20 cellular contexts compared by ENCODE assay signal in the genomic region with DNA sequence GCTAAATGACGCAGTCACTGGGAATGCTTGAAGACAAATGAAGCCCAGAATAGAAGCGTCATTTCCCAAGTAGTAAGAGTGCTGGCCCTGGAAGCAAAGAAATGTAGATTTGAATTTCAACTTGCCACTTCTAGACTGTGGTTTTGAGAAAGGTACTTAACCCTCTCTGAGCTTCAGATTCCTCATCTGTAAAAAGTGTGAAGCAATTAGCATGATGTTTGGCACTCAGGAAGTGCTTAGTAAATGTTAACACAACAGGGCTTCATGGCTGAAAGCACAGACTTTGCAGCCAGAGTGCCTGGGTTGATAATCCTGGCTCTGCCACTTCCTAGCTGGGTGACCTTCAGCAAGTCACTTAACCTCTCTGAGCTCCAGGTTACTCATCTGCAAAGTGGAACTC.
DNase-seq lines count a peak whose midpoint lies in the region; ATAC-seq, FAIRE-seq and TF ChIP-seq lines count a peak whose summit lies in the region.
"Had no signal": no experiment of that assay in that cellular context is flagged by ENCODE, and none has a peak within 500 bp of the region (broad histone marks: within the 10 kb centered on the region; RNA-seq: fewer than 3 reads in every experiment).

No MANE protein-coding gene starts in this region.

- no peaks in the 10 kb centered on the region for H3K27me3 Mint-ChIP-seq in CD8-positive, alpha-beta T cell (ENCODE audit: low read depth)
- H3K27me3 Mint-ChIP-seq in activated CD8-positive, alpha-beta T cell treated with anti-CD3 and anti-CD28 coated beads for 36 hours, result no peaks in the 10 kb centered on the region
- H3K27me3 Mint-ChIP-seq in glutamatergic neuron (ENCODE audit: unreplicated experiment), result no peaks in the 10 kb centered on the region

- H3K9me3 ChIP-seq in A549 (no peaks in the 10 kb centered on the region), lung (ENCODE audit: control insufficient read depth in 2 of 2, insufficient read depth in 1 of 2, low read length in 1 of 2) (no peaks in the 10 kb centered on the region), HAP-1 (no peaks in the 10 kb centered on the region), mammary epithelial cell (replicated peaks; ENCODE audit: insufficient read depth, low read length) (peaks cover 2% of the 10 kb centered on the region), OCI-LY7 (ENCODE audit: low read length) (no peaks in the 10 kb centered on the region)
- H3K9me3 ChIP-seq in CD8-positive, alpha-beta T cell (ENCODE audit: low read length), result no peaks in the 10 kb centered on the region
- H3K9me3 ChIP-seq: uterus had no signal

- H3K4me3 ChIP-seq in A549 (no peak overlapping the region), lung (no peak overlapping the region), HAP-1 (no peak overlapping the region), mammary epithelial cell (replicated peaks in 1 of 3; ENCODE audit: insufficient read depth in 1 of 3, low read depth in 2 of 3, low read length in 3 of 3) (no peak overlapping the region), OCI-LY7 (ENCODE audit: low read depth, low read length, poor library complexity, severe bottlenecking) (no peak overlapping the region)
- no peak overlapping the region for H3K4me3 ChIP-seq in CD8-positive, alpha-beta T cell (ENCODE audit: low read depth, low read length)
- H3K4me3 ChIP-seq: dorsolateral prefrontal cortex, uterus had no signal

- H4K20me1 ChIP-seq in mammary epithelial cell (ENCODE audit: insufficient read depth, low read length), result no peaks in the 10 kb centered on the region
- H4K20me1 ChIP-seq in OCI-LY7 (ENCODE audit: insufficient read depth, low read length), result no peaks in the 10 kb centered on the region

- POLR2A ChIA-PET in A549 (lab: Yijun Ruan, JAX) (no interaction called here), OCI-LY7 (lab: Charles Lee) (interaction anchor here (0.6 to 1.0 kb wide), 3 partner anchors 14 to 201 kb away, joined by 3 read pairs; no protein-coding TSS in a partner anchor)
- POLR2A ChIA-PET in CD8-positive, alpha-beta T cell (lab: Charles Lee), result interaction anchor here (2.8 kb wide), 1 partner anchor 24 kb away, joined by 11 read pairs; no protein-coding TSS in a partner anchor
- POLR2A ChIA-PET in activated CD8-positive, alpha-beta T cell treated with anti-CD3 and anti-CD28 coated beads for 36 hours (lab: Charles Lee), result interaction anchor here (0.6 to 1.6 kb wide), 2 partner anchors 148 to 530 kb away, joined by 3 read pairs; no protein-coding TSS in a partner anchor

- H3K27ac Mint-ChIP-seq in CD8-positive, alpha-beta T cell, result peak overlapping the region; percentile 93
- peak overlapping the region; percentile 85 for H3K27ac Mint-ChIP-seq in activated CD8-positive, alpha-beta T cell treated with anti-CD3 and anti-CD28 coated beads for 36 hours
- H3K27ac Mint-ChIP-seq in glutamatergic neuron (ENCODE audit: unreplicated experiment), result no peak overlapping the region
- H3K27ac Mint-ChIP-seq: mesothelial cell of epicardium had no signal

- WGBS in A549 (ENCODE audit: missing lambda C conversion rate), result 96% methylated on average over 2 of the region's 2 CpGs
- WGBS in lung, 2 donors, result 73 to 88% methylated on average over 2 of the region's 2 CpGs
- whole genome bisulfite sequencing in mammary epithelial cell (ENCODE audit: low coverage, missing lambda C conversion rate), result 44% methylated on average over 2 of the region's 2 CpGs

- TF ChIP-seq CTCF in A549 (IDR thresholded peaks at IDR 0.05), result no peak
- TF ChIP-seq CTCF in CD8-positive, alpha-beta T cell (IDR thresholded peaks at IDR 0.05), result no peak
- no peak for TF ChIP-seq CTCF in activated CD8-positive, alpha-beta T cell treated with anti-CD3 and anti-CD28 coated beads for 36 hours (IDR thresholded peaks at IDR 0.05)
- no peak for TF ChIP-seq CTCF in lung (IDR thresholded peaks at IDR 0.05; ENCODE audit: control extremely low read depth, extremely low read depth)
- TF ChIP-seq CTCF in mammary epithelial cell (conservative IDR thresholded peaks at IDR 0.05 in 1 of 2, IDR thresholded peaks at IDR 0.05 in 1 of 2; ENCODE audit: extremely low read depth in 1 of 2, insufficient read depth in 1 of 2, low read depth in 1 of 2, low read length in 2 of 2), result no peak
- TF ChIP-seq CTCF in glutamatergic neuron (IDR thresholded peaks at IDR 0.05; ENCODE audit: partially characterized antibody, unreplicated experiment), result no peak
- TF ChIP-seq CTCF in OCI-LY7 (conservative IDR thresholded peaks at IDR 0.05; ENCODE audit: low read length), result no peak

- H2AFZ ChIP-seq in mammary epithelial cell (ENCODE audit: low read depth, low read length) (no peak overlapping the region), OCI-LY7 (ENCODE audit: low read length) (no peak overlapping the region)

- peaks cover 62% of the 10 kb centered on the region for H3K4me1 Mint-ChIP-seq in CD8-positive, alpha-beta T cell (ENCODE audit: low read depth)
- H3K4me1 Mint-ChIP-seq in activated CD8-positive, alpha-beta T cell treated with anti-CD3 and anti-CD28 coated beads for 36 hours (ENCODE audit: low read depth), result peaks cover 41% of the 10 kb centered on the region
- H3K4me1 Mint-ChIP-seq in glutamatergic neuron (ENCODE audit: low read depth, unreplicated experiment), result no peaks in the 10 kb centered on the region

- BruUV-seq in mammary epithelial cell (replicated peaks; lab: Mats Ljungman, UMichigan), result no TSS peak
- BruUV-seq in OCI-LY7 (replicated peaks; lab: Mats Ljungman, UMichigan), result no TSS peak

- CTCF ChIA-PET in A549 (lab: Yijun Ruan, JAX) (interaction anchor here (1.2 kb wide), 1 partner anchor 15 kb away, joined by 3 read pairs; no protein-coding TSS in a partner anchor), mammary epithelial cell (lab: Charles Lee; ENCODE audit: low non-redundant PET) (no interaction called here), OCI-LY7 (lab: Charles Lee; ENCODE audit: unreplicated experiment) (no interaction called here)
- CTCF ChIA-PET in CD8-positive, alpha-beta T cell (lab: Charles Lee), result interaction anchor here (0.9 kb wide), 2 partner anchors 23 to 24 kb away, joined by 3 read pairs; no protein-coding TSS in a partner anchor
- CTCF ChIA-PET in activated CD8-positive, alpha-beta T cell treated with anti-CD3 and anti-CD28 coated beads for 36 hours (lab: Charles Lee), result interaction anchor here (1.6 kb wide), 1 partner anchor 162 kb away, joined by 4 read pairs; no protein-coding TSS in a partner anchor

- H3K27ac ChIP-seq in A549, result no peak overlapping the region
- H3K27ac ChIP-seq in CD8-positive, alpha-beta T cell (ENCODE audit: low read depth, low read length), result no peak overlapping the region
- no peak overlapping the region for H3K27ac ChIP-seq in lung (ENCODE audit: low read depth in 1 of 2, low read length in 1 of 2)
- H3K27ac ChIP-seq in mammary epithelial cell (ENCODE audit: insufficient read depth, low read depth, low read length), result no peak overlapping the region
- H3K27ac ChIP-seq in OCI-LY7 (ENCODE audit: low read depth, low read length, poor library complexity, severe bottlenecking), result no peak overlapping the region
- H3K27ac ChIP-seq: dorsolateral prefrontal cortex, uterus had no signal

- H3K9ac ChIP-seq in mammary epithelial cell (ENCODE audit: insufficient read depth, low read length), result no peak overlapping the region

- no peaks in the 10 kb centered on the region for H3K36me3 Mint-ChIP-seq in CD8-positive, alpha-beta T cell
- H3K36me3 Mint-ChIP-seq in activated CD8-positive, alpha-beta T cell treated with anti-CD3 and anti-CD28 coated beads for 36 hours (ENCODE audit: low read depth), result peaks cover 3% of the 10 kb centered on the region
- no peaks in the 10 kb centered on the region for H3K36me3 Mint-ChIP-seq in glutamatergic neuron (ENCODE audit: unreplicated experiment)
- H3K36me3 Mint-ChIP-seq: mesothelial cell of epicardium had no signal

- no peaks in the 10 kb centered on the region for H3K27me3 ChIP-seq in CD8-positive, alpha-beta T cell (ENCODE audit: insufficient read depth, low read length)
- H3K27me3 ChIP-seq in lung (ENCODE audit: control insufficient read depth, insufficient read depth) (no peaks in the 10 kb centered on the region), HAP-1 (ENCODE audit: low read depth) (no peaks in the 10 kb centered on the region), mammary epithelial cell (ENCODE audit: insufficient read depth, low read length) (no peaks in the 10 kb centered on the region)
- H3K27me3 ChIP-seq: uterus had no signal

- TF ChIP-seq POLR2A in A549 (IDR thresholded peaks at IDR 0.05; ENCODE audit: low read length), result no peak

- dilution Hi-C loops in mammary epithelial cell (cut with HindIII; ENCODE audit: low sequenced_read_pairs), result no loop called here

- intact Hi-C loops in CD8-positive, alpha-beta T cell (cut with DNase I, micrococcal nuclease), result loop anchor here in 1 of 2 experiments (10.0 kb wide), 1 partner anchor 59 kb away; no protein-coding TSS in a partner anchor
- intact Hi-C loops in activated CD8-positive, alpha-beta T cell treated with anti-CD3 and anti-CD28 coated beads for 36 hours (cut with micrococcal nuclease), result loop anchor here (10.0 kb wide), 1 partner anchor 149 kb away; a partner anchor contains a TSS
- intact Hi-C loops in mammary epithelial cell (cut with micrococcal nuclease), result no loop called here
- intact Hi-C loops in OCI-LY7 (cut with micrococcal nuclease; ENCODE audit: unreplicated experiment), result no loop called here

- TF ChIP-seq EP300 in A549 (IDR thresholded peaks at IDR 0.05), result no peak

- H3K9me2 ChIP-seq in OCI-LY7 (ENCODE audit: insufficient read depth, low read length), result no peaks in the 10 kb centered on the region

- DNase-seq in A549 (ENCODE audit: low read depth in 1 of 2, low spot score in 1 of 2), result no peak
- no peak for DNase-seq in CD8-positive, alpha-beta T cell
- DNase-seq in activated CD8-positive, alpha-beta T cell treated with anti-CD3 and anti-CD28 coated beads for 36 hours, result no peak
- no peak for DNase-seq in lung (ENCODE audit: low spot score)
- no peak for DNase-seq in HAP-1 (ENCODE audit: low spot score in 2 of 2)
- DNase-seq in mammary epithelial cell, result no peak
- DNase-seq in glutamatergic neuron, result no peak
- no peak for DNase-seq in OCI-LY7 (ENCODE audit: low spot score)
- DNase-seq: activated CD4-positive, CD25-positive, alpha-beta regulatory T cell; DMS 273 treated with DMSO at 0.1 percent for 48 hours; dorsolateral prefrontal cortex; H7; NCI-H1105 treated with DMSO at 0.1 percent for 48 hours; NCI-H748 treated with DMSO at 0.1 percent for 48 hours; occipital lobe; right cardiac atrium; SIG-M5; uterus had no signal

- no peak overlapping the region for H3K4me3 Mint-ChIP-seq in CD8-positive, alpha-beta T cell
- H3K4me3 Mint-ChIP-seq in activated CD8-positive, alpha-beta T cell treated with anti-CD3 and anti-CD28 coated beads for 36 hours, result no peak overlapping the region
- no peak overlapping the region for H3K4me3 Mint-ChIP-seq in glutamatergic neuron (ENCODE audit: unreplicated experiment)
- H3K4me3 Mint-ChIP-seq: mesothelial cell of epicardium had no signal

- no peaks in the 10 kb centered on the region for H3K79me2 ChIP-seq in mammary epithelial cell (ENCODE audit: insufficient read depth, low read length)
- H3K79me2 ChIP-seq in OCI-LY7 (ENCODE audit: insufficient read depth, low read depth, low read length), result no peaks in the 10 kb centered on the region

- in situ Hi-C loops in HAP-1 (cut with MboI; ENCODE audit: low sequenced_read_pairs), result no loop called here
- in situ Hi-C loops in mammary epithelial cell (cut with MboI; ENCODE audit: low sequenced_read_pairs in 2 of 2), result no loop called here

- TF ChIP-seq RAD21 in A549 (conservative IDR thresholded peaks at IDR 0.05 in 1 of 2, IDR thresholded peaks at IDR 0.05 in 1 of 2), result no peak

- H3K9me3 Mint-ChIP-seq in CD8-positive, alpha-beta T cell, result peaks cover 3% of the 10 kb centered on the region
- peaks cover 4% of the 10 kb centered on the region for H3K9me3 Mint-ChIP-seq in activated CD8-positive, alpha-beta T cell treated with anti-CD3 and anti-CD28 coated beads for 36 hours
- H3K9me3 Mint-ChIP-seq in glutamatergic neuron (ENCODE audit: unreplicated experiment), result no peaks in the 10 kb centered on the region

- peak; percentile 63 for FAIRE-seq in A549 (lab: Jason Lieb, UNC)
- FAIRE-seq: keratinocyte had no signal

- H3K36me3 ChIP-seq in CD8-positive, alpha-beta T cell (ENCODE audit: insufficient read depth, low read length), result no peaks in the 10 kb centered on the region
- no peaks in the 10 kb centered on the region for H3K36me3 ChIP-seq in lung (ENCODE audit: control insufficient read depth in 2 of 2, insufficient read depth in 2 of 2, low read length in 2 of 2)
- no peaks in the 10 kb centered on the region for H3K36me3 ChIP-seq in HAP-1 (replicated peaks)
- no peaks in the 10 kb centered on the region for H3K36me3 ChIP-seq in mammary epithelial cell (ENCODE audit: insufficient read depth, low read length)
- H3K36me3 ChIP-seq in OCI-LY7 (ENCODE audit: insufficient read depth, low read length), result no peaks in the 10 kb centered on the region
- H3K36me3 ChIP-seq: uterus had no signal

- H3K4me1 ChIP-seq in A549, result no peaks in the 10 kb centered on the region
- H3K4me1 ChIP-seq in CD8-positive, alpha-beta T cell (ENCODE audit: insufficient read depth, low read length), result peaks cover 59% of the 10 kb centered on the region
- H3K4me1 ChIP-seq in lung (ENCODE audit: control insufficient read depth in 2 of 2, insufficient read depth in 2 of 2, low read length in 2 of 2), result peaks cover 0 to 1% of the 10 kb centered on the region in 2 donors
- no peaks in the 10 kb centered on the region for H3K4me1 ChIP-seq in HAP-1
- H3K4me1 ChIP-seq in mammary epithelial cell (ENCODE audit: insufficient read depth, low read length), result no peaks in the 10 kb centered on the region
- peaks cover 4% of the 10 kb centered on the region for H3K4me1 ChIP-seq in OCI-LY7 (ENCODE audit: insufficient read depth, low read length, poor library complexity, severe bottlenecking)
- H3K4me1 ChIP-seq: uterus had no signal

- H3K4me2 ChIP-seq in A549, result no peak overlapping the region
- H3K4me2 ChIP-seq in mammary epithelial cell (ENCODE audit: insufficient read depth, low read depth, low read length), result no peak overlapping the region
- no peak overlapping the region for H3K4me2 ChIP-seq in OCI-LY7 (ENCODE audit: low read length)

- ATAC-seq in A549 (no peak), lung (ENCODE audit: insufficient read depth, low FRiP score) (peak; percentile 62)
- ATAC-seq in CD8-positive, alpha-beta T cell, result peak; percentile 18
- ATAC-seq in activated CD8-positive, alpha-beta T cell treated with anti-CD3 and anti-CD28 coated beads for 36 hours, result peak; percentile 14
- ATAC-seq: right cardiac atrium had no signal

Comparison
In these comparisons a context has a peak if more than half of its experiments do, and no peak if none do; other contexts are left out.
1. ATAC-seq: peak in CD8-positive, alpha-beta T cell (single experiment), activated CD8-positive, alpha-beta T cell treated with anti-CD3 and anti-CD28 coated beads for 36 hours (single experiment) and lung (single experiment); none in A549 (0 of 2).
2. CTCF ChIA-PET loops: an anchor here in A549 (1.2 kb wide), CD8-positive, alpha-beta T cell (0.9 kb wide) and activated CD8-positive, alpha-beta T cell treated with anti-CD3 and anti-CD28 coated beads for 36 hours (1.6 kb wide); none called in mammary epithelial cell and OCI-LY7.